In the genomic region with DNA sequence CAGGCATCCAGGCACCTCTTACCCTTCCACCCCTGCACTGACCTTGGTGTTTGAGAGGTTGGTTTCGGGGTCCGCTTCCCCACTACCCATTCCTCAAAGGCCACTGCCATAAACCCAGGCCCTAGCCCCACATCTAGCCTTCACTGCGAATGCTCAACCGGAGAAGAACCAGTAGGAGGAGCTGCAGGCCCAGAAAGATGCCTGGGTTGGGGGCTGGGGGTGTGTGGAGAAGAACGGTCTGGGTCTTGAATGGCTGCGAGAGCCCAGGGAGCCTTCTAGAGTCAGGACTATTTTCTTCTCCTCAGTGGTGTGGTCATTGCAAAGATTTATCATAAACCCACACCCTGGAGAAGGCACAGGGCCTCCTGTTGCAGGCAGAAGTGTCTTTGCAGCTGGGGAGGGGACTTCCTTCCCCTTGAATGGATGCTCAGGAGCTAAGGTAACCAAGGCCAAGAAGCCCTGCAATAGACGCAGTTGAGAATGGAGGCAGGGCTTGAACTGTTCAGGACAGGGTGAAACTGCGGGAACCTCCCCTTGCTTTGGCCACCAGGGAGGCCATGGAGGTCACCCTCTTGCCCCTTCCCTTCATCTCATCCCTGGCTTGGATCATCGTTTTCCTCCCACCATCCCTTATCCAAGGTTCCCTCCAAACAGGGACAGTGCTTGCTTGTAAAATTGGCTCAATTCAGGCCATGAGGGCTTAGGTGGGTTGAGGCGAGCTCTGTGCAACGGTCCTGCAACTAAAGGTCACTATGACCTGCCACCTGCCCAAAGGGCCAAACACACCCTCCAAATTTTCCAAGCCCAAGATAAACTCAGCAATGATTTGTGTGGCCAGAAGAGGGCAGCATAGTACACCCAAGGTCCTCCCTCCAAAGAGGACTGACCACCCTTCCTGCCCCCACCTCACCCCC, we compare ENCODE assay signal across 1 cellular context.
TF ChIP-seq lines count a peak whose summit lies in the region.

No MANE protein-coding gene starts in this region.

TF ChIP-seq in GM23338, 12 proteins besides CTCF, POLR2A, EP300 and RAD21 (continued from another document):
- TF ChIP-seq, protein P1, sequence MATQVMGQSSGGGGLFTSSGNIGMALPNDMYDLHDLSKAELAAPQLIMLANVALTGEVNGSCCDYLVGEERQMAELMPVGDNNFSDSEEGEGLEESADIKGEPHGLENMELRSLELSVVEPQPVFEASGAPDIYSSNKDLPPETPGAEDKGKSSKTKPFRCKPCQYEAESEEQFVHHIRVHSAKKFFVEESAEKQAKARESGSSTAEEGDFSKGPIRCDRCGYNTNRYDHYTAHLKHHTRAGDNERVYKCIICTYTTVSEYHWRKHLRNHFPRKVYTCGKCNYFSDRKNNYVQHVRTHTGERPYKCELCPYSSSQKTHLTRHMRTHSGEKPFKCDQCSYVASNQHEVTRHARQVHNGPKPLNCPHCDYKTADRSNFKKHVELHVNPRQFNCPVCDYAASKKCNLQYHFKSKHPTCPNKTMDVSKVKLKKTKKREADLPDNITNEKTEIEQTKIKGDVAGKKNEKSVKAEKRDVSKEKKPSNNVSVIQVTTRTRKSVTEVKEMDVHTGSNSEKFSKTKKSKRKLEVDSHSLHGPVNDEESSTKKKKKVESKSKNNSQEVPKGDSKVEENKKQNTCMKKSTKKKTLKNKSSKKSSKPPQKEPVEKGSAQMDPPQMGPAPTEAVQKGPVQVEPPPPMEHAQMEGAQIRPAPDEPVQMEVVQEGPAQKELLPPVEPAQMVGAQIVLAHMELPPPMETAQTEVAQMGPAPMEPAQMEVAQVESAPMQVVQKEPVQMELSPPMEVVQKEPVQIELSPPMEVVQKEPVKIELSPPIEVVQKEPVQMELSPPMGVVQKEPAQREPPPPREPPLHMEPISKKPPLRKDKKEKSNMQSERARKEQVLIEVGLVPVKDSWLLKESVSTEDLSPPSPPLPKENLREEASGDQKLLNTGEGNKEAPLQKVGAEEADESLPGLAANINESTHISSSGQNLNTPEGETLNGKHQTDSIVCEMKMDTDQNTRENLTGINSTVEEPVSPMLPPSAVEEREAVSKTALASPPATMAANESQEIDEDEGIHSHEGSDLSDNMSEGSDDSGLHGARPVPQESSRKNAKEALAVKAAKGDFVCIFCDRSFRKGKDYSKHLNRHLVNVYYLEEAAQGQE (IDR thresholded peaks at IDR 0.05; ENCODE audit: unreplicated experiment): no peak
- TF ChIP-seq, protein P2, sequence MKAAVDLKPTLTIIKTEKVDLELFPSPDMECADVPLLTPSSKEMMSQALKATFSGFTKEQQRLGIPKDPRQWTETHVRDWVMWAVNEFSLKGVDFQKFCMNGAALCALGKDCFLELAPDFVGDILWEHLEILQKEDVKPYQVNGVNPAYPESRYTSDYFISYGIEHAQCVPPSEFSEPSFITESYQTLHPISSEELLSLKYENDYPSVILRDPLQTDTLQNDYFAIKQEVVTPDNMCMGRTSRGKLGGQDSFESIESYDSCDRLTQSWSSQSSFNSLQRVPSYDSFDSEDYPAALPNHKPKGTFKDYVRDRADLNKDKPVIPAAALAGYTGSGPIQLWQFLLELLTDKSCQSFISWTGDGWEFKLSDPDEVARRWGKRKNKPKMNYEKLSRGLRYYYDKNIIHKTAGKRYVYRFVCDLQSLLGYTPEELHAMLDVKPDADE (IDR thresholded peaks at IDR 0.05): no peak
